In the genomic region with DNA sequence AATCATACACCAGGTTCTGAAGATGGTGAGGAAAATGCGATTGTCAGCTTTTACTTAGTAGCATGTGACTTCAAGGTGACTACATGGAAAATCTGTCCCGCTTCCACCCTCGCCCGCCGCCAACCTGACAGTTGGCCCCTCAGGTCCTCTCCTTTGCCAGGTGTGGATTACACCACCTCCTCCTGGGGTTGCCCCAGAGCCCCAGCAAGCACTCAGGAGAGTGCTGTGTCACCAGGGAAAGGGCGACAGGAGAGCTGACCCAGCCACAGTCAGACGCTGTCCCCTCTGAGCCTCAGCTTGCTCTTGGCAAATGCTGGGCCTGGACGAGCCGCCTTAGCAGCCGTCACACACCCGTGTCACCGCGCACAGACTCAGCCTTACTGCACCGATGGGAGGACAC, we compare ENCODE assay signal across 30 cellular contexts. TPM values are rescaled to one million over a fixed set of nuclear protein-coding genes. Genes with fewer than 3 reads are reported as not detected.
DNase-seq lines count a peak whose midpoint lies in the region; ATAC-seq and TF ChIP-seq lines count a peak whose summit lies in the region.
"Had no signal": no experiment of that assay in that cellular context is flagged by ENCODE, and none has a peak within 500 bp of the region (broad histone marks: within the 10 kb centered on the region; RNA-seq: fewer than 3 reads in every experiment).

No MANE protein-coding gene starts in this region.

- H3K9me3 ChIP-seq in right cardiac atrium (ENCODE audit: control insufficient read depth, low read length) = no peaks in the 10 kb centered on the region
- H3K9me3 ChIP-seq in osteoblast (ENCODE audit: low read depth, low read length) = no peaks in the 10 kb centered on the region
- no peaks in the 10 kb centered on the region for H3K9me3 ChIP-seq in testis
- H3K9me3 ChIP-seq: colonic mucosa, left lung, pancreas, right lobe of liver, upper lobe of left lung had no signal

- H3K27me3 Mint-ChIP-seq in CD14-positive monocyte (ENCODE audit: low read depth in 3 of 3) = no peaks in the 10 kb centered on the region
- H3K27me3 Mint-ChIP-seq: activated naive CD4-positive, alpha-beta T cell treated with anti-CD3 and anti-CD28 coated beads, Interleukin-2, amount 50 U/mL, for 24 hours; activated T-helper 17 cell treated with anti-CD3 and anti-CD28 coated beads, Interleukin-2, amount 50 U/mL, for 72 hours; stimulated activated memory B cell treated with anti-CD40 and anti-IgM and Interleukin-4, amounts not matched to agents 10 μg/mL and 1 μg/mL and 100 μg/mL, for 72 hours had no signal

- H3K4me3 ChIP-seq in right cardiac atrium (ENCODE audit: low read length) = no peak overlapping the region
- H3K4me3 ChIP-seq in osteoblast (ENCODE audit: insufficient read depth, low read length) = no peak overlapping the region
- no peak overlapping the region for H3K4me3 ChIP-seq in testis
- H3K4me3 ChIP-seq: colonic mucosa, GM23248, hepatocyte, left lung, pancreas, right lobe of liver, upper lobe of left lung had no signal

- ATAC-seq in right cardiac atrium = peak in 1 of 2 donors; percentile 5
- no peak for ATAC-seq in GM18907 (IDR thresholded peaks at IDR 0.05; ENCODE audit: unreplicated experiment)
- ATAC-seq: activated T-helper 17 cell treated with anti-CD3 and anti-CD28 coated beads, Interleukin-2, amount 50 U/mL, for 72 hours; foreskin keratinocyte; left lung; pancreas; stimulated activated memory B cell treated with anti-CD40 and anti-IgM and Interleukin-4, amounts not matched to agents 10 μg/mL and 1 μg/mL and 100 μg/mL, for 72 hours had no signal

- H3K4me3 Mint-ChIP-seq in CD14-positive monocyte = no peak overlapping the region
- H3K4me3 Mint-ChIP-seq: activated T-helper 17 cell treated with anti-CD3 and anti-CD28 coated beads, Interleukin-2, amount 50 U/mL, for 72 hours; nephron; stimulated activated memory B cell treated with anti-CD40 and anti-IgM and Interleukin-4, amounts not matched to agents 10 μg/mL and 1 μg/mL and 100 μg/mL, for 72 hours had no signal

- peaks cover 92% of the 10 kb centered on the region for H3K36me3 ChIP-seq in osteoblast (ENCODE audit: insufficient read depth, low read length)
- H3K36me3 ChIP-seq in testis (ENCODE audit: low read depth, missing control alignments) = no peaks in the 10 kb centered on the region

- H3K27ac Mint-ChIP-seq in CD14-positive monocyte = peak overlapping the region in 5 of 7 donors; percentile 38 to 75 (median 72)
- H3K27ac Mint-ChIP-seq: nephron; stimulated activated memory B cell treated with anti-CD40 and anti-IgM and Interleukin-4, amounts not matched to agents 10 μg/mL and 1 μg/mL and 100 μg/mL, for 72 hours had no signal

- peaks cover 90 to 99% of the 10 kb centered on the region in 2 donors for H3K36me3 Mint-ChIP-seq in CD14-positive monocyte

- no peak overlapping the region for H3K4me2 ChIP-seq in osteoblast (ENCODE audit: insufficient read depth, low read length)
- H3K4me2 ChIP-seq: hepatocyte had no signal

- H3K4me1 Mint-ChIP-seq in CD14-positive monocyte = peaks cover 34% of the 10 kb centered on the region
- H3K4me1 Mint-ChIP-seq: nephron; stimulated activated memory B cell treated with anti-CD40 and anti-IgM and Interleukin-4, amounts not matched to agents 10 μg/mL and 1 μg/mL and 100 μg/mL, for 72 hours had no signal

- H3K9me3 Mint-ChIP-seq in CD14-positive monocyte = peaks cover 0 to 1% (median 0%) of the 10 kb centered on the region in 7 donors
- H3K9me3 Mint-ChIP-seq: activated naive CD4-positive, alpha-beta T cell treated with anti-CD3 and anti-CD28 coated beads, Interleukin-2, amount 50 U/mL, for 24 hours; activated T-helper 17 cell treated with anti-CD3 and anti-CD28 coated beads, Interleukin-2, amount 50 U/mL, for 72 hours; nephron; stimulated activated memory B cell treated with anti-CD40 and anti-IgM and Interleukin-4, amounts not matched to agents 10 μg/mL and 1 μg/mL and 100 μg/mL, for 72 hours had no signal

- 87% methylated on average over 14 of the region's 14 CpGs for WGBS in right cardiac atrium
- 93 to 97% methylated on average over 11 to 14 of the region's 14 CpGs for WGBS in testis, 2 donors

- POLR2A ChIA-PET in RWPE1 (lab: Yijun Ruan, JAX; ENCODE audit: low non-redundant PET) = no interaction called here

- H2AFZ ChIP-seq in osteoblast (ENCODE audit: low read length) = no peak overlapping the region
- H2AFZ ChIP-seq: GM23248, hepatocyte had no signal

- H3K27me3 ChIP-seq in right cardiac atrium (ENCODE audit: control insufficient read depth, insufficient read depth) (no peaks in the 10 kb centered on the region), osteoblast (ENCODE audit: insufficient read depth, low read length) (no peaks in the 10 kb centered on the region), testis (no peaks in the 10 kb centered on the region)
- H3K27me3 ChIP-seq: colonic mucosa, foreskin keratinocyte, hepatocyte, left lung, pancreas, right lobe of liver, upper lobe of left lung had no signal

- H3K4me1 ChIP-seq in right cardiac atrium (ENCODE audit: control insufficient read depth, insufficient read depth, low read length) (peaks cover 4% of the 10 kb centered on the region), osteoblast (ENCODE audit: insufficient read depth, low read length) (no peaks in the 10 kb centered on the region), testis (no peaks in the 10 kb centered on the region)
- H3K4me1 ChIP-seq: pancreas had no signal

- 0 out of 2 replicates have a peak overlapping the region, but pooled peaks have one; percentile 14 for H3K27ac ChIP-seq in RWPE1
- peak overlapping the region; percentile 5 for H3K27ac ChIP-seq in right cardiac atrium (ENCODE audit: low read length)
- H3K27ac ChIP-seq in osteoblast (ENCODE audit: low read depth, low read length) = no peak overlapping the region
- H3K27ac ChIP-seq in testis = no peak overlapping the region
- H3K27ac ChIP-seq: C4-2B, colonic mucosa, foreskin keratinocyte, GM23248, hepatocyte, left lung, pancreas, right lobe of liver, upper lobe of left lung had no signal

- TF ChIP-seq POLR2A in testis (IDR thresholded peaks at IDR 0.05) = no peak

- TF ChIP-seq CTCF in CD14-positive monocyte (IDR thresholded peaks at IDR 0.05) = no peak
- no peak for TF ChIP-seq CTCF in RWPE1 (conservative IDR thresholded peaks at IDR 0.05; ENCODE audit: low read depth)
- TF ChIP-seq CTCF in osteoblast (IDR thresholded peaks at IDR 0.05; ENCODE audit: extremely low read depth, low read depth, low read length) = no peak
- TF ChIP-seq CTCF in testis (IDR thresholded peaks at IDR 0.05) = no peak

- peaks cover 82% of the 10 kb centered on the region for H4K20me1 ChIP-seq in osteoblast (ENCODE audit: insufficient read depth, low read length)

- intact Hi-C loops in CD14-positive monocyte (cut with micrococcal nuclease) = loop anchor here in 1 of 2 donors (5.0 kb wide), 1 partner anchor 33 kb away; no protein-coding TSS in a partner anchor
- intact Hi-C loops in right cardiac atrium (cut with DNase I) = no loop called here
- intact Hi-C loops in testis (cut with DNase I; ENCODE audit: low total_unique reads) = no loop called here

- CTCF ChIA-PET in RWPE1 (lab: Yijun Ruan, JAX) = no interaction called here

- H3K79me2 ChIP-seq in osteoblast (ENCODE audit: insufficient read depth, low read length) = peaks cover 92% of the 10 kb centered on the region

- no peak for DNase-seq in CD14-positive monocyte (ENCODE audit: low spot score)
- DNase-seq in RWPE1 (ENCODE audit: low spot score) = no peak
- DNase-seq in right cardiac atrium = no peak
- peak; percentile 30 for DNase-seq in osteoblast (ENCODE audit: insufficient read length, low spot score, missing footprints)
- no peak for DNase-seq in testis
- DNase-seq in SIG-M5 treated with dmso at 0.1 percent for 504 hours (lab: John Stamatoyannopoulos, UW; ENCODE audit: unreplicated experiment) = no peak
- DNase-seq: activated CD8-positive, alpha-beta memory T cell treated with anti-CD3 and anti-CD28 coated beads, Interleukin-2, amount 50 U/mL, for 4 hours; anterior cingulate cortex; colonic mucosa; effector memory CD4-positive, alpha-beta T cell; foreskin keratinocyte; GM23248; NCI-H1092; NCI-H1694 treated with DMSO at 0.1 percent for 48 hours; SHP77; stimulated activated CD4-positive, alpha-beta T cell treated with anti-CD3 and anti-CD28 coated beads, Interleukin-12 subunit alpha, Interleukin-12 subunit beta, amount 100 ng/mL, for 4 hours; stimulated activated CD4-positive, alpha-beta T cell treated with anti-CD3 and anti-CD28 coated beads, Interleukin-4, amount 100 ng/mL, for 24 hours; substantia nigra; T1000; upper lobe of left lung had no signal

RNA-seq across cellular contexts. Expression of gene PTTG1IP, which starts 17.9 kb away (rescaled TPM):
- 100 to 1,000 TPM; 206 to 238 TPM for polyA plus RNA-seq in CD14-positive monocyte
- total RNA-seq in right cardiac atrium = 100 to 1,000 TPM; 192 to 206 (median 197) TPM
- 172 TPM for polyA plus RNA-seq in right cardiac atrium
- 413 and 480 TPM in 2 replicates for total RNA-seq in osteoblast
- 100 to 1,000 TPM; 190 to 195 TPM for total RNA-seq in testis
- polyA plus RNA-seq in testis (ENCODE audit: insufficient read depth, low read depth, low replicate concordance) = 171 TPM

RNA-seq across cellular contexts. Expression of gene SUMO3, which starts 37.7 kb away (rescaled TPM):
- 100 to 1,000 TPM; 109 to 112 TPM for polyA plus RNA-seq in CD14-positive monocyte
- 10 to 100 TPM; 74.4 to 87.8 (median 84.1) TPM for total RNA-seq in right cardiac atrium
- polyA plus RNA-seq in right cardiac atrium = 53.3 TPM
- total RNA-seq in osteoblast = 80.7 and 82.8 TPM in 2 replicates
- 10 to 100 TPM; 69.9 to 87.9 TPM for total RNA-seq in testis
- 93.0 TPM for polyA plus RNA-seq in testis (ENCODE audit: insufficient read depth, low read depth, low replicate concordance)

RNA-seq across cellular contexts. Expression of gene UBE2G2, which starts 54.0 kb away (rescaled TPM):
- polyA plus RNA-seq in CD14-positive monocyte (10 to 100 TPM; 22.5 to 31.0 TPM), right cardiac atrium (39.6 TPM), testis (ENCODE audit: insufficient read depth, low read depth, low replicate concordance) (38.9 TPM)
- total RNA-seq in right cardiac atrium (10 to 100 TPM; 57.0 to 69.8 (median 64.7) TPM), osteoblast (75.3 and 94.3 TPM in 2 replicates), testis (10 to 100 TPM; 73.6 to 82.8 TPM)

Comparison
In these comparisons a context has a peak if more than half of its experiments do, and no peak if none do; other contexts are left out.
1. H3K27ac ChIP-seq: peak in RWPE1 (single experiment) and right cardiac atrium (single experiment); none in osteoblast (single experiment) and testis (0 of 2).